14 cellular contexts compared by ENCODE assay signal in the genomic region with DNA sequence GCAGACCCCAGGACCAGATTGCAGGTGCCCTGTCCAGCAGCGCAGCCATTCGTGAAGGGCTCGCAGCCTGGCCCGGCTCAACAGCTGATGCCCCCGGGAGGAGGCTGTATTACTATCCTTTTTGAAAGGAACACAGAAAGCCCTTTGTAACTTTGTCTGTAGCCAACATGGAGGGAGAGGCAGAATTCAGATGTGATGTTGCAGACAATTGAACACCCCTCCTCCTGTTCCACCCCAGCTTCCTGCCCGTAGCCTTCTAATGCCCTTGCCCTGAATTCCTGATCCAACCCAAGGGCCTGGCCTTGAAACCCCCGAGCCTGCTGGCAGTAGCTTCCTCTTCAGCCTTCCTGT.
A peak's percentile ranks its signal among the peaks of the same experiment; 100 is the strongest.
DNase-seq lines count a peak whose midpoint lies in the region; ATAC-seq and TF ChIP-seq lines count a peak whose summit lies in the region.
"Had no signal": no experiment of that assay in that cellular context is flagged by ENCODE, and none has a peak within 500 bp of the region (broad histone marks: within the 10 kb centered on the region; RNA-seq: fewer than 3 reads in every experiment).

No MANE protein-coding gene starts in this region.

- H3K4me3 ChIP-seq in GM23338 (no peak overlapping the region), neural progenitor cell (no peak overlapping the region)
- H3K4me3 ChIP-seq: K562, SJCRH30, thoracic aorta had no signal

- H3K4me1 ChIP-seq in GM23338 (ENCODE audit: insufficient read depth) (peaks cover 11% of the 10 kb centered on the region; the same call in 1 of the 2 replicates), neural progenitor cell (peaks cover 34% of the 10 kb centered on the region), foreskin keratinocyte (no peaks in the 10 kb centered on the region)
- H3K4me1 ChIP-seq: SJCRH30 had no signal

- H3K36me3 Mint-ChIP-seq in GM23338 (ENCODE audit: low read depth) (peaks cover 4% of the 10 kb centered on the region; the same call in 1 of the 3 replicates), neural progenitor cell (peaks cover 26% of the 10 kb centered on the region)
- H3K36me3 Mint-ChIP-seq in activated T-helper 1 cell treated with anti-CD3 and anti-CD28 coated beads, Interleukin-12 subunit alpha, Interleukin-12 subunit beta, Interleukin-2, Interleukin-4 antibody, amounts not matched to agents 30 ng/mL and 10 ng/mL and 1 ng/mL, durations not matched to agents 14 hours and 24 hours and 36 hours (ENCODE audit: low read depth) = no peaks in the 10 kb centered on the region

- H3K79me2 ChIP-seq in GM23338 (replicated peaks; ENCODE audit: insufficient read depth) = no peaks in the 10 kb centered on the region
- no peaks in the 10 kb centered on the region for H3K79me2 ChIP-seq in neural progenitor cell (ENCODE audit: low read depth)

- H3K27ac Mint-ChIP-seq in GM23338 = peak overlapping the region; percentile 39; the same call in 1 of the 2 replicates
- peak overlapping the region; percentile 94 for H3K27ac Mint-ChIP-seq in neural progenitor cell
- no peak overlapping the region for H3K27ac Mint-ChIP-seq in activated T-helper 1 cell treated with anti-CD3 and anti-CD28 coated beads, Interleukin-12 subunit alpha, Interleukin-12 subunit beta, Interleukin-2, Interleukin-4 antibody, amounts not matched to agents 30 ng/mL and 10 ng/mL and 1 ng/mL, durations not matched to agents 14 hours and 24 hours and 36 hours

- peaks cover 33% of the 10 kb centered on the region for H3K4me1 Mint-ChIP-seq in GM23338
- H3K4me1 Mint-ChIP-seq in neural progenitor cell = peaks cover 62% of the 10 kb centered on the region
- peaks cover 23% of the 10 kb centered on the region for H3K4me1 Mint-ChIP-seq in activated T-helper 1 cell treated with anti-CD3 and anti-CD28 coated beads, Interleukin-12 subunit alpha, Interleukin-12 subunit beta, Interleukin-2, Interleukin-4 antibody, amounts not matched to agents 30 ng/mL and 10 ng/mL and 1 ng/mL, durations not matched to agents 14 hours and 24 hours and 36 hours (ENCODE audit: low read depth)

- no peak overlapping the region for H3K4me3 Mint-ChIP-seq in GM23338
- H3K4me3 Mint-ChIP-seq in neural progenitor cell = no peak overlapping the region
- H3K4me3 Mint-ChIP-seq in activated T-helper 1 cell treated with anti-CD3 and anti-CD28 coated beads, Interleukin-12 subunit alpha, Interleukin-12 subunit beta, Interleukin-2, Interleukin-4 antibody, amounts not matched to agents 30 ng/mL and 10 ng/mL and 1 ng/mL, durations not matched to agents 14 hours and 24 hours and 36 hours = no peak overlapping the region

- no peaks in the 10 kb centered on the region for H3F3A ChIP-seq in GM23338 (replicated peaks; ENCODE audit: low read depth)
- peaks cover under 1% of the 10 kb centered on the region for H3F3A ChIP-seq in neural progenitor cell (ENCODE audit: low read depth)

- no peaks in the 10 kb centered on the region for H3K36me3 ChIP-seq in GM23338 (ENCODE audit: insufficient read depth)
- H3K36me3 ChIP-seq in neural progenitor cell = no peaks in the 10 kb centered on the region
- H3K36me3 ChIP-seq: SJCRH30, thoracic aorta had no signal

- no peaks in the 10 kb centered on the region for H3K9me3 Mint-ChIP-seq in GM23338
- peaks cover 6% of the 10 kb centered on the region for H3K9me3 Mint-ChIP-seq in neural progenitor cell
- no peaks in the 10 kb centered on the region for H3K9me3 Mint-ChIP-seq in activated T-helper 1 cell treated with anti-CD3 and anti-CD28 coated beads, Interleukin-12 subunit alpha, Interleukin-12 subunit beta, Interleukin-2, Interleukin-4 antibody, amounts not matched to agents 30 ng/mL and 10 ng/mL and 1 ng/mL, durations not matched to agents 14 hours and 24 hours and 36 hours

- no peak for TF ChIP-seq CTCF in GM23338 (conservative IDR thresholded peaks at IDR 0.05; ENCODE audit: low read depth in 2 of 2)
- TF ChIP-seq CTCF in neural progenitor cell (IDR thresholded peaks at IDR 0.05) = no peak
- TF ChIP-seq CTCF in foreskin keratinocyte (conservative IDR thresholded peaks at IDR 0.05) = no peak

- no peak overlapping the region for H3K9ac ChIP-seq in neural progenitor cell

- peak overlapping the region; percentile 25; the same call in 1 of the 2 replicates for H3K4me2 ChIP-seq in GM23338
- peak overlapping the region; percentile 49 for H3K4me2 ChIP-seq in neural progenitor cell

- H3K27me3 ChIP-seq in GM23338 (ENCODE audit: insufficient read depth) (no peaks in the 10 kb centered on the region), neural progenitor cell (no peaks in the 10 kb centered on the region), foreskin keratinocyte (no peaks in the 10 kb centered on the region)
- H3K27me3 ChIP-seq: SJCRH30 had no signal

- H3K9me2 ChIP-seq in GM23338 (ENCODE audit: insufficient read depth) = no peaks in the 10 kb centered on the region

- H2AFZ ChIP-seq in GM23338 (no peak overlapping the region), neural progenitor cell (replicated peaks) (no peak overlapping the region)

- intact Hi-C loops in activated T-helper 1 cell treated with anti-CD3 and anti-CD28 coated beads, Interleukin-12 subunit alpha, Interleukin-12 subunit beta, Interleukin-2, Interleukin-4 antibody, amounts not matched to agents 30 ng/mL and 10 ng/mL and 1 ng/mL, durations not matched to agents 14 hours and 24 hours and 36 hours (cut with micrococcal nuclease) = loop anchor here (2.0 to 5.0 kb wide), 2 partner anchors 50 to 97 kb away; no protein-coding TSS in a partner anchor

- no peak for DNase-seq in GM23338 (ENCODE audit: low spot score)
- peak; percentile 88 for DNase-seq in SKM-1 treated with dmso at 0.1 percent for 144 hours (lab: John Stamatoyannopoulos, UW; ENCODE audit: unreplicated experiment)
- DNase-seq in dermis blood vessel endothelial cell = peak; percentile 27
- DNase-seq in neural progenitor cell (ENCODE audit: low spot score) = no peak
- no peak for DNase-seq in activated T-helper 1 cell treated with anti-CD3 and anti-CD28 coated beads, Interleukin-12 subunit alpha, Interleukin-12 subunit beta, Interleukin-2, Interleukin-4 antibody, amounts not matched to agents 30 ng/mL and 10 ng/mL and 1 ng/mL, durations not matched to agents 14 hours and 24 hours and 36 hours (ENCODE audit: low spot score)
- DNase-seq in foreskin keratinocyte = no peak
- DNase-seq: islet precursor cell, NCI-H187 treated with DMSO at 0.1 percent for 48 hours, NCI-H82, SJCRH30 had no signal

- H3K27ac ChIP-seq in GM23338 (ENCODE audit: low read depth) = no peak overlapping the region
- no peak overlapping the region for H3K27ac ChIP-seq in neural progenitor cell
- H3K27ac ChIP-seq in foreskin keratinocyte = no peak overlapping the region
- H3K27ac ChIP-seq: SJCRH30, thoracic aorta had no signal

- H3K9me3 ChIP-seq in neural progenitor cell (ENCODE audit: low read depth) = no peaks in the 10 kb centered on the region
- H3K9me3 ChIP-seq: SJCRH30, thoracic aorta had no signal

- H4K20me1 ChIP-seq in GM23338 (replicated peaks; ENCODE audit: insufficient read depth) = no peaks in the 10 kb centered on the region
- H4K20me1 ChIP-seq in neural progenitor cell (ENCODE audit: low read depth) = peaks cover 41% of the 10 kb centered on the region

- H3K27me3 Mint-ChIP-seq in GM23338 (ENCODE audit: insufficient read depth, low read depth, poor library complexity) = peaks cover 4% of the 10 kb centered on the region
- H3K27me3 Mint-ChIP-seq in neural progenitor cell (ENCODE audit: insufficient read depth, low read depth) = peaks cover 2% of the 10 kb centered on the region
- H3K27me3 Mint-ChIP-seq in activated T-helper 1 cell treated with anti-CD3 and anti-CD28 coated beads, Interleukin-12 subunit alpha, Interleukin-12 subunit beta, Interleukin-2, Interleukin-4 antibody, amounts not matched to agents 30 ng/mL and 10 ng/mL and 1 ng/mL, durations not matched to agents 14 hours and 24 hours and 36 hours (ENCODE audit: insufficient read depth) = peaks cover 4% of the 10 kb centered on the region

- ATAC-seq in GM23338 = peak; percentile 16; the same call in 2 of the 3 replicates
- ATAC-seq in HG02763 (IDR thresholded peaks at IDR 0.05; ENCODE audit: unreplicated experiment) = no peak
- no peak for ATAC-seq in GM18909 (IDR thresholded peaks at IDR 0.05; ENCODE audit: poor library complexity, unreplicated experiment)
- ATAC-seq in foreskin keratinocyte = no peak
- ATAC-seq: K562 had no signal

TF ChIP-seq in GM23338, 12 proteins besides CTCF, POLR2A, EP300 and RAD21 (continues in another document):
- TF ChIP-seq ETS1 (IDR thresholded peaks at IDR 0.05) (no peak), NANOG (IDR thresholded peaks at IDR 0.05; ENCODE audit: borderline replicate concordance) (no peak)
- TF ChIP-seq, protein P1, sequence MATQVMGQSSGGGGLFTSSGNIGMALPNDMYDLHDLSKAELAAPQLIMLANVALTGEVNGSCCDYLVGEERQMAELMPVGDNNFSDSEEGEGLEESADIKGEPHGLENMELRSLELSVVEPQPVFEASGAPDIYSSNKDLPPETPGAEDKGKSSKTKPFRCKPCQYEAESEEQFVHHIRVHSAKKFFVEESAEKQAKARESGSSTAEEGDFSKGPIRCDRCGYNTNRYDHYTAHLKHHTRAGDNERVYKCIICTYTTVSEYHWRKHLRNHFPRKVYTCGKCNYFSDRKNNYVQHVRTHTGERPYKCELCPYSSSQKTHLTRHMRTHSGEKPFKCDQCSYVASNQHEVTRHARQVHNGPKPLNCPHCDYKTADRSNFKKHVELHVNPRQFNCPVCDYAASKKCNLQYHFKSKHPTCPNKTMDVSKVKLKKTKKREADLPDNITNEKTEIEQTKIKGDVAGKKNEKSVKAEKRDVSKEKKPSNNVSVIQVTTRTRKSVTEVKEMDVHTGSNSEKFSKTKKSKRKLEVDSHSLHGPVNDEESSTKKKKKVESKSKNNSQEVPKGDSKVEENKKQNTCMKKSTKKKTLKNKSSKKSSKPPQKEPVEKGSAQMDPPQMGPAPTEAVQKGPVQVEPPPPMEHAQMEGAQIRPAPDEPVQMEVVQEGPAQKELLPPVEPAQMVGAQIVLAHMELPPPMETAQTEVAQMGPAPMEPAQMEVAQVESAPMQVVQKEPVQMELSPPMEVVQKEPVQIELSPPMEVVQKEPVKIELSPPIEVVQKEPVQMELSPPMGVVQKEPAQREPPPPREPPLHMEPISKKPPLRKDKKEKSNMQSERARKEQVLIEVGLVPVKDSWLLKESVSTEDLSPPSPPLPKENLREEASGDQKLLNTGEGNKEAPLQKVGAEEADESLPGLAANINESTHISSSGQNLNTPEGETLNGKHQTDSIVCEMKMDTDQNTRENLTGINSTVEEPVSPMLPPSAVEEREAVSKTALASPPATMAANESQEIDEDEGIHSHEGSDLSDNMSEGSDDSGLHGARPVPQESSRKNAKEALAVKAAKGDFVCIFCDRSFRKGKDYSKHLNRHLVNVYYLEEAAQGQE (IDR thresholded peaks at IDR 0.05; ENCODE audit: unreplicated experiment) = no peak

Comparison
In these comparisons a context has a peak if more than half of its experiments do, and no peak if none do; other contexts are left out.
1. DNase-seq: peak in SKM-1 treated with dmso at 0.1 percent for 144 hours (single experiment) and dermis blood vessel endothelial cell (single experiment); none in GM23338 (single experiment), neural progenitor cell (single experiment), activated T-helper 1 cell treated with anti-CD3 and anti-CD28 coated beads, Interleukin-12 subunit alpha, Interleukin-12 subunit beta, Interleukin-2, Interleukin-4 antibody, amounts not matched to agents 30 ng/mL and 10 ng/mL and 1 ng/mL, durations not matched to agents 14 hours and 24 hours and 36 hours (single experiment) and foreskin keratinocyte (0 of 2).